In genomic region chr18:11859282-11859797, GRCh38 we compare ENCODE assay signal across 15 cellular contexts. TPM values are rescaled to one million over a fixed set of nuclear protein-coding genes. Genes with fewer than 3 reads are reported as not detected.
DNase-seq lines count a peak whose midpoint lies in the region; ATAC-seq and TF ChIP-seq lines count a peak whose summit lies in the region.
"Had no signal": no experiment of that assay in that cellular context is flagged by ENCODE, and none has a peak within 500 bp of the region (broad histone marks: within the 10 kb centered on the region; RNA-seq: fewer than 3 reads in every experiment).

No MANE protein-coding gene starts in this region.

- TF ChIP-seq RAD21 in HCT116 (IDR thresholded peaks at IDR 0.05; ENCODE audit: low read depth): no peak

- H3K4me3 ChIP-seq in HCT116 (replicated peaks in 1 of 2; ENCODE audit: low read depth in 1 of 2, low read length in 2 of 2) (peak overlapping the region in 1 of 2 experiments; percentile 27; a peak in 2 of 4 replicates), SJCRH30 (no peak overlapping the region), spleen (no peak overlapping the region), esophagus muscularis mucosa (no peak overlapping the region)
- H3K4me3 ChIP-seq: body of pancreas, gastroesophageal sphincter, pancreas had no signal

- CTCF ChIA-PET in HCT116 (lab: Charles Lee): interaction anchor here (0.7 to 1.7 kb wide), 2 partner anchors 9 to 191 kb away, joined by 3 to 6 read pairs; no protein-coding TSS in a partner anchor

- H2AFZ ChIP-seq in HCT116 (ENCODE audit: low read depth, low read length, poor library complexity, severe bottlenecking): no peak overlapping the region

- no peaks in the 10 kb centered on the region for H3K36me3 ChIP-seq in HCT116 (ENCODE audit: control insufficient read depth in 1 of 2, insufficient read depth in 2 of 2, low read length in 2 of 2)
- H3K36me3 ChIP-seq in SJCRH30: no peaks in the 10 kb centered on the region
- H3K36me3 ChIP-seq in spleen: peaks cover 0 to 23% (median 3%) of the 10 kb centered on the region in 6 donors
- H3K36me3 ChIP-seq in esophagus muscularis mucosa: peaks cover 0 to 11% (median 3%) of the 10 kb centered on the region in 4 donors
- H3K36me3 ChIP-seq: pancreas had no signal

- no TSS peak for BruUV-seq in HCT116 (replicated peaks; lab: Mats Ljungman, UMichigan)

- POLR2A ChIA-PET in HCT116 (lab: Charles Lee): interaction anchor here (1.5 kb wide), 1 partner anchor 9 kb away, joined by 3 read pairs; no protein-coding TSS in a partner anchor

- H3K9me3 ChIP-seq in HCT116 (ENCODE audit: control insufficient read depth in 1 of 2, insufficient read depth in 1 of 2, low read depth in 1 of 2, low read length in 2 of 2) (no peaks in the 10 kb centered on the region), SJCRH30 (replicated peaks) (no peaks in the 10 kb centered on the region), spleen (no peaks in the 10 kb centered on the region), esophagus muscularis mucosa (no peaks in the 10 kb centered on the region)
- H3K9me3 ChIP-seq: body of pancreas, gastroesophageal sphincter, pancreas had no signal

- WGBS in spleen, 5 donors: 92 to 98% (median 96%) methylated on average over 6 of the region's 6 CpGs
- WGBS in esophagus muscularis mucosa: 92% methylated on average over 6 of the region's 6 CpGs

- intact Hi-C loops in HCT116 (cut with micrococcal nuclease) (no loop called here), spleen (cut with DNase I; ENCODE audit: low total_unique reads) (loop anchor here (5.0 kb wide), 1 partner anchor 48 kb away; the partner anchor contains the start of gene MPPE1), esophagus muscularis mucosa (cut with DNase I) (loop anchor here (10.0 kb wide), 1 partner anchor 125 kb away; the partner anchor contains the start of gene IMPA2)

- TF ChIP-seq POLR2A in HCT116 (IDR thresholded peaks at IDR 0.05; ENCODE audit: borderline replicate concordance, extremely low read depth, insufficient read depth, insufficient read length) (no peak), spleen (IDR thresholded peaks at IDR 0.05) (no peak), esophagus muscularis mucosa (IDR thresholded peaks at IDR 0.05; ENCODE audit: low read depth) (no peak)

- H3K79me2 ChIP-seq in HCT116 (ENCODE audit: insufficient read depth, low read length): no peaks in the 10 kb centered on the region

- no peaks in the 10 kb centered on the region for H4K20me1 ChIP-seq in HCT116 (ENCODE audit: insufficient read depth)

- DNase-seq in HCT116 (ENCODE audit: low read depth, low spot score) (no peak), SJCRH30 (no peak), islet precursor cell (peak; percentile 82), spleen (peak; percentile 37), esophagus muscularis mucosa (ENCODE audit: extremely low spot score) (no peak), cerebellar nuclear complex (lab: John Stamatoyannopoulos, UW) (no peak)
- DNase-seq: activated CD4-positive, alpha-beta T cell treated with anti-CD3 and anti-CD28 coated beads, Interleukin-2, amount 50 U/mL, for 4 hours; body of pancreas; GF-D8; immature natural killer cell; midbrain; NCI-H2081; pancreas had no signal

- no peak for ATAC-seq in HCT116
- ATAC-seq in GM21360 (IDR thresholded peaks at IDR 0.05; ENCODE audit: unreplicated experiment): no peak
- ATAC-seq: body of pancreas, gastroesophageal sphincter had no signal

- H3K9me2 ChIP-seq in HCT116 (ENCODE audit: insufficient read depth): no peaks in the 10 kb centered on the region

- RAD21 ChIA-PET in HCT116 (lab: Charles Lee; ENCODE audit: low non-redundant PET in 1 of 2, low total read pairs in 2 of 2, uncharacterized antibody in 2 of 2, unreplicated experiment in 2 of 2): no interaction called here

- TF ChIP-seq CTCF in HCT116 (IDR thresholded peaks at IDR 0.05 in 2 of 3, conservative IDR thresholded peaks at IDR 0.05 in 1 of 3; ENCODE audit: borderline replicate concordance in 1 of 3, insufficient read depth in 1 of 3, low read depth in 2 of 3, low read length in 2 of 3) (no peak), spleen (IDR thresholded peaks at IDR 0.05 in 8 of 11, conservative IDR thresholded peaks at IDR 0.05 in 3 of 11) (no peak), esophagus muscularis mucosa (IDR thresholded peaks at IDR 0.05) (no peak)

- H3K4me2 ChIP-seq in HCT116 (ENCODE audit: low read length): peak overlapping the region; percentile 64

- H3K27me3 ChIP-seq in HCT116 (ENCODE audit: insufficient read depth, low read length) (no peaks in the 10 kb centered on the region), SJCRH30 (no peaks in the 10 kb centered on the region), spleen (replicated peaks in 1 of 7) (no peaks in the 10 kb centered on the region), esophagus muscularis mucosa (no peaks in the 10 kb centered on the region)
- H3K27me3 ChIP-seq: body of pancreas, gastroesophageal sphincter, pancreas had no signal

- H3K27ac ChIP-seq in HCT116 (ENCODE audit: low read depth, low read length) (peak overlapping the region; percentile 27), SJCRH30 (peak overlapping the region; percentile 46), spleen (no peak overlapping the region), esophagus muscularis mucosa (replicated peaks in 1 of 4) (peak overlapping the region in 2 of 4 donors; percentile 7 to 83)
- H3K27ac ChIP-seq: body of pancreas, pancreas had no signal

- peak overlapping the region; percentile 21 for H3K9ac ChIP-seq in HCT116 (ENCODE audit: low read length)

- no peak for TF ChIP-seq EP300 in esophagus muscularis mucosa (IDR thresholded peaks at IDR 0.05)

- H3K4me1 ChIP-seq in HCT116 (ENCODE audit: control insufficient read depth in 1 of 2, insufficient read depth in 2 of 2, low read length in 2 of 2) (peaks cover 36 to 58% of the 10 kb centered on the region in 2 experiments), SJCRH30 (peaks cover 21% of the 10 kb centered on the region), spleen (peaks cover 2 to 41% (median 12%) of the 10 kb centered on the region in 6 donors), esophagus muscularis mucosa (peaks cover 0 to 34% (median 25%) of the 10 kb centered on the region in 4 donors)
- H3K4me1 ChIP-seq: body of pancreas, pancreas had no signal

TF ChIP-seq in HCT116, 20 proteins besides CTCF, POLR2A, EP300 and RAD21:
- TF ChIP-seq MAX (IDR thresholded peaks at IDR 0.05) (no peak), ATF3 (IDR thresholded peaks at IDR 0.05) (no peak), YY1 (IDR thresholded peaks at IDR 0.05; ENCODE audit: extremely low read depth, insufficient replicate concordance, low read depth, low read length) (no peak)

RNA-seq across cellular contexts. Expression of gene CHMP1B, which starts 8.1 kb away (rescaled TPM):
- total RNA-seq in HCT116 (2021; ENCODE audit: unreplicated experiment): 30.3 TPM
- polyA plus RNA-seq in HCT116 (2012): 31.1 and 43.8 TPM in 2 replicates
- 18.1 and 19.5 TPM in 2 replicates for total RNA-seq in SJCRH30 (2014; rRNA removed; shearing (Covaris generic))
- 10 to 100 TPM; 34.2 to 58.0 (median 42.0) TPM for total RNA-seq in spleen
- 10 to 100 TPM; 33.1 to 37.8 (median 36.0) TPM for polyA plus RNA-seq in spleen
- total RNA-seq in esophagus muscularis mucosa: 10 to 100 TPM; 42.0 to 58.6 (median 49.7) TPM

RNA-seq across cellular contexts. Expression of gene MPPE1, which starts 48.8 kb away (rescaled TPM):
- total RNA-seq in HCT116 (2021; ENCODE audit: unreplicated experiment): 21.4 TPM
- polyA plus RNA-seq in HCT116 (2012): 12.1 and 12.4 TPM in 2 replicates
- 13.7 and 14.7 TPM in 2 replicates for total RNA-seq in SJCRH30 (2014; rRNA removed; shearing (Covaris generic))
- 10 to 100 TPM; 44.9 to 89.9 (median 57.3) TPM for total RNA-seq in spleen
- polyA plus RNA-seq in spleen: 10 to 100 TPM; 29.7 to 46.6 (median 29.7) TPM
- 10 to 100 TPM; 10.9 to 30.2 (median 24.4) TPM for total RNA-seq in esophagus muscularis mucosa

Comparison
In these comparisons a context has a peak if more than half of its experiments do, and no peak if none do; other contexts are left out.
1. DNase-seq: peak in islet precursor cell (single experiment) and spleen (single experiment); none in HCT116 (single experiment), SJCRH30 (0 of 2), esophagus muscularis mucosa (single experiment) and cerebellar nuclear complex (0 of 2).
2. H3K27ac ChIP-seq: peak in HCT116 (single experiment) and SJCRH30 (single experiment); none in spleen (0 of 8).